ENCODE assay signal across 12 cellular contexts in genomic region chr3:31066999-31067398, GRCh38.
A peak's percentile ranks its signal among the peaks of the same experiment; 100 is the strongest.
DNase-seq lines count a peak whose midpoint lies in the region; ATAC-seq lines count a peak whose summit lies in the region.
"Had no signal": no experiment of that assay in that cellular context is flagged by ENCODE, and none has a peak within 500 bp of the region (broad histone marks: within the 10 kb centered on the region; RNA-seq: fewer than 3 reads in every experiment).

No MANE protein-coding gene starts in this region.

- H3K36me3 Mint-ChIP-seq in activated naive CD8-positive, alpha-beta T cell treated with anti-CD3 and anti-CD28 coated beads, Interleukin-2, amount 50 U/mL, for 24 hours (ENCODE audit: low read depth): peaks cover 3% of the 10 kb centered on the region
- H3K36me3 Mint-ChIP-seq: brain; natural killer cell treated with Interleukin-12 subunit alpha and Interleukin-12 subunit beta and Interleukin-15 and Interleukin-18, amount 100 ng/mL, for 72 hours had no signal

- peaks cover 12% of the 10 kb centered on the region for H3K9me3 Mint-ChIP-seq in activated naive CD8-positive, alpha-beta T cell treated with anti-CD3 and anti-CD28 coated beads, Interleukin-2, amount 50 U/mL, for 24 hours
- H3K9me3 Mint-ChIP-seq: natural killer cell treated with Interleukin-12 subunit alpha and Interleukin-12 subunit beta and Interleukin-15 and Interleukin-18, amount 100 ng/mL, for 72 hours had no signal

- no peak overlapping the region for H3K4me3 Mint-ChIP-seq in activated naive CD8-positive, alpha-beta T cell treated with anti-CD3 and anti-CD28 coated beads, Interleukin-2, amount 50 U/mL, for 24 hours
- H3K4me3 Mint-ChIP-seq: natural killer cell treated with Interleukin-12 subunit alpha and Interleukin-12 subunit beta and Interleukin-15 and Interleukin-18, amount 100 ng/mL, for 72 hours had no signal

- ATAC-seq in GM18498 (IDR thresholded peaks at IDR 0.05; ENCODE audit: unreplicated experiment): no peak
- ATAC-seq in activated naive CD8-positive, alpha-beta T cell treated with anti-CD3 and anti-CD28 coated beads, Interleukin-2, amount 50 U/mL, for 24 hours: no peak
- ATAC-seq: natural killer cell treated with Interleukin-12 subunit alpha and Interleukin-12 subunit beta and Interleukin-15 and Interleukin-18, amount 100 ng/mL, for 72 hours had no signal

- no peak overlapping the region for H3K27ac Mint-ChIP-seq in activated naive CD8-positive, alpha-beta T cell treated with anti-CD3 and anti-CD28 coated beads, Interleukin-2, amount 50 U/mL, for 24 hours
- H3K27ac Mint-ChIP-seq: natural killer cell treated with Interleukin-12 subunit alpha and Interleukin-12 subunit beta and Interleukin-15 and Interleukin-18, amount 100 ng/mL, for 72 hours had no signal

- H3K4me1 Mint-ChIP-seq in activated naive CD8-positive, alpha-beta T cell treated with anti-CD3 and anti-CD28 coated beads, Interleukin-2, amount 50 U/mL, for 24 hours: no peaks in the 10 kb centered on the region

- DNase-seq in ELR (ENCODE audit: low read depth): peak; percentile 94
- peak; percentile 25 for DNase-seq in RPMI8226
- DNase-seq in fibroblast of gingiva (ENCODE audit: low read depth): peak; percentile 98
- DNase-seq in renal cortical epithelial cell (ENCODE audit: low read depth): peak; percentile 95
- no peak for DNase-seq in NCI-H1436 treated with DMSO at 0.1 percent for 48 hours (lab: John Stamatoyannopoulos, UW)
- DNase-seq in activated naive CD8-positive, alpha-beta T cell treated with anti-CD3 and anti-CD28 coated beads, Interleukin-2, amount 50 U/mL, for 24 hours: no peak
- DNase-seq in activated T-cell treated with anti-CD3 and anti-CD28 coated beads, Interleukin-2, amount 50 U/mL, for 48 hours: no peak
- DNase-seq: DMS79 treated with DMSO at 0.1 percent for 48 hours, heart left ventricle had no signal

- H3K27me3 Mint-ChIP-seq in activated naive CD8-positive, alpha-beta T cell treated with anti-CD3 and anti-CD28 coated beads, Interleukin-2, amount 50 U/mL, for 24 hours: no peaks in the 10 kb centered on the region
- H3K27me3 Mint-ChIP-seq: brain had no signal

Comparison
In these comparisons a context has a peak if more than half of its experiments do, and no peak if none do; other contexts are left out.
1. DNase-seq: peak in ELR (single experiment), RPMI8226 (single experiment), fibroblast of gingiva (single experiment) and renal cortical epithelial cell (single experiment); none in NCI-H1436 treated with DMSO at 0.1 percent for 48 hours (single experiment), activated naive CD8-positive, alpha-beta T cell treated with anti-CD3 and anti-CD28 coated beads, Interleukin-2, amount 50 U/mL, for 24 hours (single experiment) and activated T-cell treated with anti-CD3 and anti-CD28 coated beads, Interleukin-2, amount 50 U/mL, for 48 hours (0 of 2).